9 cellular contexts compared by ENCODE assay signal in genomic region chr1:85134583-85135455, GRCh38.
DNase-seq lines count a peak whose midpoint lies in the region; ATAC-seq and TF ChIP-seq lines count a peak whose summit lies in the region.
"Had no signal": no experiment of that assay in that cellular context is flagged by ENCODE, and none has a peak within 500 bp of the region (broad histone marks: within the 10 kb centered on the region; RNA-seq: fewer than 3 reads in every experiment).

No MANE protein-coding gene starts in this region.

- no peak overlapping the region for H3K27ac ChIP-seq in GM23338 (ENCODE audit: low read depth)
- peak overlapping the region; percentile 56 for H3K27ac ChIP-seq in epithelial cell of prostate
- no peak overlapping the region for H3K27ac ChIP-seq in RWPE1
- H3K27ac ChIP-seq: cardiac muscle cell had no signal

- H3F3A ChIP-seq in GM23338 (replicated peaks; ENCODE audit: low read depth): no peaks in the 10 kb centered on the region

- peaks cover 3% of the 10 kb centered on the region for H3K27me3 Mint-ChIP-seq in GM23338 (ENCODE audit: insufficient read depth, low read depth, poor library complexity)

- CTCF ChIA-PET in RWPE1 (lab: Yijun Ruan, JAX): no interaction called here

- H3K4me3 ChIP-seq in GM23338 (no peak overlapping the region), skeletal muscle cell (ENCODE audit: low read depth, low read length) (no peak overlapping the region)
- H3K4me3 ChIP-seq: cardiac muscle cell had no signal

- no peak for ATAC-seq in GM23338

- H3K9me2 ChIP-seq in GM23338 (ENCODE audit: insufficient read depth): no peaks in the 10 kb centered on the region

- H4K20me1 ChIP-seq in GM23338 (replicated peaks; ENCODE audit: insufficient read depth): no peaks in the 10 kb centered on the region

- H3K4me3 Mint-ChIP-seq in GM23338: no peak overlapping the region

- no peaks in the 10 kb centered on the region for H3K36me3 ChIP-seq in GM23338 (ENCODE audit: insufficient read depth)
- H3K36me3 ChIP-seq: cardiac muscle cell had no signal

- H3K79me2 ChIP-seq in GM23338 (replicated peaks; ENCODE audit: insufficient read depth): no peaks in the 10 kb centered on the region

- POLR2A ChIA-PET in RWPE1 (lab: Yijun Ruan, JAX; ENCODE audit: low non-redundant PET): no interaction called here

- H3K36me3 Mint-ChIP-seq in GM23338 (ENCODE audit: low read depth): no peaks in the 10 kb centered on the region

- H3K27ac Mint-ChIP-seq in GM23338: no peak overlapping the region

- H3K4me1 Mint-ChIP-seq in GM23338: no peaks in the 10 kb centered on the region; the same call in 2 of the 3 replicates

- DNase-seq in GM23338 (ENCODE audit: low spot score) (no peak), NCI-H460 (ENCODE audit: extremely low read depth, low read depth) (peak; percentile 14), epithelial cell of prostate (ENCODE audit: low read depth, low spot score) (peak; percentile 34), skeletal muscle cell (ENCODE audit: low read depth) (peak; percentile 40), RWPE1 (ENCODE audit: low spot score) (no peak), SW 1271 (lab: John Stamatoyannopoulos, UW) (no peak), COR-L47 (lab: John Stamatoyannopoulos, UW) (no peak)
- DNase-seq: NCI-H1048 had no signal

- H3K4me1 ChIP-seq in GM23338 (ENCODE audit: insufficient read depth): peaks cover 11% of the 10 kb centered on the region

- TF ChIP-seq CTCF in GM23338 (conservative IDR thresholded peaks at IDR 0.05; ENCODE audit: low read depth in 2 of 2) (no peak), RWPE1 (conservative IDR thresholded peaks at IDR 0.05; ENCODE audit: low read depth) (no peak)

- no peaks in the 10 kb centered on the region for H3K27me3 ChIP-seq in GM23338 (ENCODE audit: insufficient read depth)
- H3K27me3 ChIP-seq: cardiac muscle cell had no signal

- no peaks in the 10 kb centered on the region for H3K9me3 Mint-ChIP-seq in GM23338

- H3K4me2 ChIP-seq in GM23338: no peak overlapping the region

- peak overlapping the region; percentile 56; the same call in 1 of the 2 replicates for H2AFZ ChIP-seq in GM23338

TF ChIP-seq in GM23338, 12 proteins besides CTCF, POLR2A, EP300 and RAD21:
- TF ChIP-seq JUNB (IDR thresholded peaks at IDR 0.05; ENCODE audit: unreplicated experiment) (no peak), ZNF462 (CRISPR knock-in tag; IDR thresholded peaks at IDR 0.05) (no peak), ZNF114 (CRISPR knock-in tag; IDR thresholded peaks at IDR 0.05) (no peak), EZH2 (IDR thresholded peaks at IDR 0.05; ENCODE audit: low read depth, unreplicated experiment) (no peak), CREB1 (CRISPR knock-in tag; IDR thresholded peaks at IDR 0.05; ENCODE audit: low read depth) (no peak), ZNF331 (CRISPR knock-in tag; IDR thresholded peaks at IDR 0.05; ENCODE audit: low read depth) (no peak), EZH2phosphoT487 (IDR thresholded peaks at IDR 0.05; ENCODE audit: unreplicated experiment) (no peak), STAT1 (IDR thresholded peaks at IDR 0.05; ENCODE audit: unreplicated experiment) (no peak), NANOG (IDR thresholded peaks at IDR 0.05; ENCODE audit: borderline replicate concordance) (no peak), REST (IDR thresholded peaks at IDR 0.05; ENCODE audit: unreplicated experiment) (no peak), POLR2AphosphoS5 (IDR thresholded peaks at IDR 0.05; ENCODE audit: low read depth) (no peak)

Comparison
In these comparisons a context has a peak if more than half of its experiments do, and no peak if none do; other contexts are left out.
1. DNase-seq: peak in NCI-H460 (single experiment), epithelial cell of prostate (single experiment) and skeletal muscle cell (single experiment); none in GM23338 (single experiment), RWPE1 (single experiment), SW 1271 (0 of 2) and COR-L47 (single experiment).